Comparison of ENCODE assay signal across 8 cellular contexts in genomic region chr1:151512326-151512725, GRCh38. TPM values are rescaled to one million over a fixed set of nuclear protein-coding genes. Genes with fewer than 3 reads are reported as not detected.
A peak's percentile ranks its signal among the peaks of the same experiment; 100 is the strongest.
DNase-seq lines count a peak whose midpoint lies in the region; ATAC-seq and TF ChIP-seq lines count a peak whose summit lies in the region.

No MANE protein-coding gene starts in this region.

- H3K27ac Mint-ChIP-seq in activated naive CD4-positive, alpha-beta T cell treated with anti-CD3 and anti-CD28 coated beads for 36 hours = no peak overlapping the region
- no peak overlapping the region for H3K27ac Mint-ChIP-seq in activated naive CD8-positive, alpha-beta T cell

- intact Hi-C loops in activated naive CD4-positive, alpha-beta T cell treated with anti-CD3 and anti-CD28 coated beads for 36 hours (cut with micrococcal nuclease) = loop anchor here (5.0 kb wide), 1 partner anchor 230 kb away; the partner anchor contains the start of gene ZNF687
- intact Hi-C loops in transverse colon (cut with DNase I; ENCODE audit: low total_unique reads) = no loop called here

- peaks cover 25% of the 10 kb centered on the region for H3K4me1 Mint-ChIP-seq in activated naive CD4-positive, alpha-beta T cell treated with anti-CD3 and anti-CD28 coated beads for 36 hours (ENCODE audit: low read depth)
- peaks cover 24% of the 10 kb centered on the region for H3K4me1 Mint-ChIP-seq in activated naive CD8-positive, alpha-beta T cell (ENCODE audit: low read depth)

- H3K9me3 Mint-ChIP-seq in activated naive CD4-positive, alpha-beta T cell treated with anti-CD3 and anti-CD28 coated beads for 36 hours = no peaks in the 10 kb centered on the region
- no peaks in the 10 kb centered on the region for H3K9me3 Mint-ChIP-seq in activated naive CD8-positive, alpha-beta T cell (ENCODE audit: low read depth)

- no peak for TF ChIP-seq CTCF in transverse colon (IDR thresholded peaks at IDR 0.05)

- no peaks in the 10 kb centered on the region for H3K9me3 ChIP-seq in transverse colon

- no peaks in the 10 kb centered on the region for H3K27me3 Mint-ChIP-seq in activated naive CD4-positive, alpha-beta T cell treated with anti-CD3 and anti-CD28 coated beads for 36 hours (ENCODE audit: low read depth)
- no peaks in the 10 kb centered on the region for H3K27me3 Mint-ChIP-seq in activated naive CD8-positive, alpha-beta T cell

- WGBS in transverse colon (ENCODE audit: low coverage in 1 of 2), 2 donors = 48 to 80% methylated on average over 1 to 4 of the region's 4 CpGs

- no peak for ATAC-seq in GM18502 (IDR thresholded peaks at IDR 0.05; ENCODE audit: poor library complexity, unreplicated experiment)

- H3K4me1 ChIP-seq in transverse colon = peaks cover 7 to 52% (median 35%) of the 10 kb centered on the region in 4 donors

- H3K36me3 Mint-ChIP-seq in activated naive CD4-positive, alpha-beta T cell treated with anti-CD3 and anti-CD28 coated beads for 36 hours (ENCODE audit: low read depth) = no peaks in the 10 kb centered on the region
- H3K36me3 Mint-ChIP-seq in activated naive CD8-positive, alpha-beta T cell = no peaks in the 10 kb centered on the region

- CTCF ChIA-PET in activated naive CD4-positive, alpha-beta T cell treated with anti-CD3 and anti-CD28 coated beads for 36 hours (lab: Charles Lee) = interaction anchor here (1.2 kb wide), 1 partner anchor 222 kb away, joined by 3 read pairs; no protein-coding TSS in a partner anchor

- peak overlapping the region; percentile 24 for H3K4me3 Mint-ChIP-seq in activated naive CD4-positive, alpha-beta T cell treated with anti-CD3 and anti-CD28 coated beads for 36 hours
- H3K4me3 Mint-ChIP-seq in activated naive CD8-positive, alpha-beta T cell = peak overlapping the region; percentile 80

- H3K27ac ChIP-seq in transverse colon = peak overlapping the region; percentile 85 to 90 (median 88)

- TF ChIP-seq POLR2A in transverse colon (IDR thresholded peaks at IDR 0.05) = no peak

- H3K36me3 ChIP-seq in transverse colon = no peaks in the 10 kb centered on the region

- H3K27me3 ChIP-seq in transverse colon = no peaks in the 10 kb centered on the region

- in situ Hi-C loops in transverse colon (cut with MboI; ENCODE audit: low pct_ligation_motif_present in 1 of 4, low pct_unique_long_range_greater_than_20kb in 1 of 4, low sequenced_read_pairs in 3 of 4) = no loop called here

- peak overlapping the region; percentile 55 to 75 (median 68) for H3K4me3 ChIP-seq in transverse colon

- no peak for TF ChIP-seq EP300 in transverse colon (IDR thresholded peaks at IDR 0.05; ENCODE audit: low read depth)

- no peak for DNase-seq in activated naive CD4-positive, alpha-beta T cell treated with anti-CD3 and anti-CD28 coated beads for 36 hours
- no peak for DNase-seq in activated naive CD4-positive, alpha-beta T cell (lab: John Stamatoyannopoulos, UW)
- DNase-seq in kidney tubule cell (ENCODE audit: low spot score) (peak; percentile 46), transverse colon (no peak), NAMALWA (ENCODE audit: low spot score) (no peak), dedifferentiated amniotic fluid mesenchymal stem cell (ENCODE audit: extremely low spot score) (no peak)

RNA-seq across cellular contexts. Expression of gene CGN, which starts 1.1 kb away (rescaled TPM):
- total RNA-seq in activated naive CD4-positive, alpha-beta T cell treated with anti-CD3 and anti-CD28 coated beads for 36 hours = 1 to 10 TPM in 1 of 2 experiments, under 1 TPM in 1; 0.62 to 1.5 TPM
- 100 to 1,000 TPM; 123 to 351 (median 172) TPM for total RNA-seq in transverse colon

RNA-seq across cellular contexts. Expression of gene TUFT1, which starts 27.8 kb away (rescaled TPM):
- 1 to 10 TPM; 2.3 to 2.8 TPM for total RNA-seq in activated naive CD4-positive, alpha-beta T cell treated with anti-CD3 and anti-CD28 coated beads for 36 hours
- 10 to 100 TPM; 22.8 to 65.5 (median 30.8) TPM for total RNA-seq in transverse colon

RNA-seq across cellular contexts. Expression of gene POGZ, which starts 53.0 kb away (rescaled TPM):
- 10 to 100 TPM; 69.7 to 73.7 TPM for total RNA-seq in activated naive CD4-positive, alpha-beta T cell treated with anti-CD3 and anti-CD28 coated beads for 36 hours
- total RNA-seq in transverse colon = 10 to 100 TPM; 44.1 to 90.9 (median 72.7) TPM

Comparison
In these comparisons a context has a peak if more than half of its experiments do, and no peak if none do; other contexts are left out.
1. RNA of gene CGN, which starts 1.1 kb away (total RNA-seq): 123 to 351 TPM in transverse colon; 0.62 to 1.5 TPM in activated naive CD4-positive, alpha-beta T cell treated with anti-CD3 and anti-CD28 coated beads for 36 hours; every median in the first group is over 10 times any median in the second.
2. RNA of gene TUFT1, which starts 27.8 kb away (total RNA-seq): 22.8 to 65.5 TPM in transverse colon; 2.3 to 2.8 TPM in activated naive CD4-positive, alpha-beta T cell treated with anti-CD3 and anti-CD28 coated beads for 36 hours; every median in the first group is over 4 times any median in the second.